Comparison of ENCODE assay signal across 40 cellular contexts in genomic region chr1:10589074-10589473, GRCh38.
"Had no signal": no experiment of that assay in that cellular context is flagged by ENCODE, and none has a peak within 500 bp of the region (broad histone marks: within the 10 kb centered on the region; RNA-seq: fewer than 3 reads in every experiment).

No MANE protein-coding gene starts in this region.

- H3K4me3 ChIP-seq: adrenal gland, ascending aorta, body of pancreas, breast epithelium, cardiac muscle cell had no signal

- H3K9me3 Mint-ChIP-seq: activated naive CD4-positive, alpha-beta T cell treated with anti-CD3 and anti-CD28 coated beads for 36 hours; activated naive CD4-positive, alpha-beta T cell treated with anti-CD3 and anti-CD28 coated beads, Interleukin-2, amount 10 ng/mL, durations not matched to agents 7 days and 5 days; activated naive CD4-positive, alpha-beta T cell treated with anti-CD3 and anti-CD28 coated beads, Interleukin-2, amount 50 U/mL, for 24 hours; activated naive CD4-positive, alpha-beta T cell treated with anti-CD3 and anti-CD28 coated beads, Interleukin-2, amount 50 U/mL, for 72 hours; activated naive CD8-positive, alpha-beta T cell treated with anti-CD3 and anti-CD28 coated beads for 36 hours; activated naive CD8-positive, alpha-beta T cell treated with anti-CD3 and anti-CD28 coated beads, Interleukin-2, amount 10 ng/mL, durations not matched to agents 7 days and 5 days; activated naive CD8-positive, alpha-beta T cell treated with anti-CD3 and anti-CD28 coated beads, Interleukin-2, amount 50 U/mL, for 24 hours; activated T-cell treated with anti-CD3 and anti-CD28 coated beads, Interleukin-2, amount 50 U/mL, for 24 hours; activated T-cell treated with anti-CD3 and anti-CD28 coated beads, Interleukin-2, amount 50 U/mL, for 4 hours; activated T-cell treated with anti-CD3 and anti-CD28 coated beads, Interleukin-2, amount 50 U/mL, for 72 hours; activated T-helper 1 cell treated with anti-CD3 and anti-CD28 coated beads, Interleukin-12 subunit alpha, Interleukin-12 subunit beta, Interleukin-2, Interleukin-4 antibody, amounts not matched to agents 30 ng/mL and 10 ng/mL and 1 ng/mL, durations not matched to agents 14 hours and 24 hours and 36 hours; activated T-helper 17 cell treated with anti-CD3 and anti-CD28 coated beads, Interleukin-2, amount 50 U/mL, for 72 hours; activated T-helper 2 cell treated with anti-CD3 and anti-CD28 coated beads, Interferon-gamma antibody, Interleukin-2, Interleukin-4, amounts not matched to agents 10 μg/mL and 5 μg/mL and 100 μg/mL, durations not matched to agents 14 hours and 24 hours and 36 hours; central memory CD8-positive, alpha-beta T cell had no signal

- H3K9me3 ChIP-seq: adrenal gland, ascending aorta, body of pancreas, breast epithelium had no signal

- H3K36me3 ChIP-seq: adrenal gland, ascending aorta, brain microvascular endothelial cell, breast epithelium, cardiac muscle cell had no signal

- H3K4me1 Mint-ChIP-seq: activated naive CD4-positive, alpha-beta T cell treated with anti-CD3 and anti-CD28 coated beads, Interleukin-2, amount 50 U/mL, for 24 hours; activated naive CD8-positive, alpha-beta T cell treated with anti-CD3 and anti-CD28 coated beads, Interleukin-2, amount 50 U/mL, for 24 hours had no signal

- DNase-seq: activated effector memory CD4-positive, alpha-beta T cell treated with anti-CD3 and anti-CD28 coated beads, Interleukin-2, amount 50 U/mL, for 16 hours; activated effector memory CD4-positive, alpha-beta T cell treated with Interleukin-2 at 50 U/mL for 16 hours; activated gamma-delta T cell; activated gamma-delta T cell treated with Interleukin-2 at 50 U/mL for 16 hours; activated naive CD4-positive, alpha-beta T cell; activated naive CD4-positive, alpha-beta T cell treated with anti-CD3 and anti-CD28 coated beads for 36 hours; activated naive CD4-positive, alpha-beta T cell treated with anti-CD3 and anti-CD28 coated beads, Interleukin-2, amount 10 ng/mL, durations not matched to agents 7 days and 5 days; activated naive CD4-positive, alpha-beta T cell treated with anti-CD3 and anti-CD28 coated beads, Interleukin-2, amount 50 U/mL, for 16 hours; activated naive CD4-positive, alpha-beta T cell treated with Interleukin-2 at 50 U/mL for 16 hours; activated naive CD8-positive, alpha-beta T cell treated with anti-CD3 and anti-CD28 coated beads for 36 hours; activated naive CD8-positive, alpha-beta T cell treated with anti-CD3 and anti-CD28 coated beads, Interleukin-2, amount 10 ng/mL, durations not matched to agents 7 days and 5 days; activated naive CD8-positive, alpha-beta T cell treated with anti-CD3 and anti-CD28 coated beads, Interleukin-2, amount 50 U/mL, for 24 hours; activated T-cell treated with anti-CD3 and anti-CD28 coated beads, Interleukin-2, amount 50 U/mL, for 1 hour; activated T-cell treated with anti-CD3 and anti-CD28 coated beads, Interleukin-2, amount 50 U/mL, for 24 hours; activated T-cell treated with anti-CD3 and anti-CD28 coated beads, Interleukin-2, amount 50 U/mL, for 4 hours; activated T-cell treated with anti-CD3 and anti-CD28 coated beads, Interleukin-2, amount 50 U/mL, for 48 hours; activated T-cell treated with anti-CD3 and anti-CD28 coated beads, Interleukin-2, amount 50 U/mL, for 72 hours; adrenal gland; amniotic stem cell; amygdala; anterior cingulate cortex; aorta; body of pancreas; brain microvascular endothelial cell; caudate nucleus; central memory CD4-positive, alpha-beta T cell; cerebellar nuclear complex had no signal

- H3K4me1 ChIP-seq: ascending aorta, breast epithelium had no signal

- H3K27me3 ChIP-seq: adrenal gland, ascending aorta, body of pancreas, brain microvascular endothelial cell, breast epithelium, cardiac muscle cell had no signal

- FAIRE-seq: astrocyte, bronchial epithelial cell had no signal

- H3K36me3 Mint-ChIP-seq: activated naive CD4-positive, alpha-beta T cell treated with anti-CD3 and anti-CD28 coated beads, Interleukin-2, amount 10 ng/mL, durations not matched to agents 7 days and 5 days; activated naive CD4-positive, alpha-beta T cell treated with anti-CD3 and anti-CD28 coated beads, Interleukin-2, amount 50 U/mL, for 72 hours had no signal

- H3K27ac ChIP-seq: adrenal gland, ascending aorta, body of pancreas, brain microvascular endothelial cell, breast epithelium, cardiac muscle cell had no signal

- H3K27me3 Mint-ChIP-seq: activated naive CD4-positive, alpha-beta T cell treated with anti-CD3 and anti-CD28 coated beads, Interleukin-2, amount 10 ng/mL, durations not matched to agents 7 days and 5 days; activated naive CD4-positive, alpha-beta T cell treated with anti-CD3 and anti-CD28 coated beads, Interleukin-2, amount 50 U/mL, for 24 hours; activated naive CD8-positive, alpha-beta T cell; activated naive CD8-positive, alpha-beta T cell treated with anti-CD3 and anti-CD28 coated beads for 36 hours; activated naive CD8-positive, alpha-beta T cell treated with anti-CD3 and anti-CD28 coated beads, Interleukin-2, amount 10 ng/mL, durations not matched to agents 7 days and 5 days; activated naive CD8-positive, alpha-beta T cell treated with anti-CD3 and anti-CD28 coated beads, Interleukin-2, amount 50 U/mL, for 24 hours; activated T-cell treated with anti-CD3 and anti-CD28 coated beads, Interleukin-2, amount 50 U/mL, for 24 hours; activated T-helper 17 cell treated with anti-CD3 and anti-CD28 coated beads, Interleukin-2, amount 50 U/mL, for 72 hours; central memory CD8-positive, alpha-beta T cell had no signal

- H3K27ac Mint-ChIP-seq: activated naive CD4-positive, alpha-beta T cell treated with anti-CD3 and anti-CD28 coated beads for 36 hours; activated naive CD4-positive, alpha-beta T cell treated with anti-CD3 and anti-CD28 coated beads, Interleukin-2, amount 10 ng/mL, durations not matched to agents 7 days and 5 days; activated naive CD4-positive, alpha-beta T cell treated with anti-CD3 and anti-CD28 coated beads, Interleukin-2, amount 50 U/mL, for 24 hours; activated naive CD4-positive, alpha-beta T cell treated with anti-CD3 and anti-CD28 coated beads, Interleukin-2, amount 50 U/mL, for 72 hours; activated naive CD8-positive, alpha-beta T cell; activated naive CD8-positive, alpha-beta T cell treated with anti-CD3 and anti-CD28 coated beads for 36 hours; activated naive CD8-positive, alpha-beta T cell treated with anti-CD3 and anti-CD28 coated beads, Interleukin-2, amount 10 ng/mL, durations not matched to agents 7 days and 5 days; activated naive CD8-positive, alpha-beta T cell treated with anti-CD3 and anti-CD28 coated beads, Interleukin-2, amount 50 U/mL, for 24 hours; activated T-cell treated with anti-CD3 and anti-CD28 coated beads, Interleukin-2, amount 50 U/mL, for 24 hours; activated T-cell treated with anti-CD3 and anti-CD28 coated beads, Interleukin-2, amount 50 U/mL, for 72 hours; activated T-helper 1 cell treated with anti-CD3 and anti-CD28 coated beads, Interleukin-12 subunit alpha, Interleukin-12 subunit beta, Interleukin-2, Interleukin-4 antibody, amounts not matched to agents 30 ng/mL and 10 ng/mL and 1 ng/mL, durations not matched to agents 14 hours and 24 hours and 36 hours; activated T-helper 17 cell treated with anti-CD3 and anti-CD28 coated beads, Interleukin-2, amount 50 U/mL, for 72 hours; activated T-helper 2 cell treated with anti-CD3 and anti-CD28 coated beads, Interferon-gamma antibody, Interleukin-2, Interleukin-4, amounts not matched to agents 10 μg/mL and 5 μg/mL and 100 μg/mL, durations not matched to agents 14 hours and 24 hours and 36 hours; brain had no signal

- ATAC-seq: activated naive CD4-positive, alpha-beta T cell treated with anti-CD3 and anti-CD28 coated beads, Interleukin-2, amount 50 U/mL, for 72 hours; activated naive CD8-positive, alpha-beta T cell treated with anti-CD3 and anti-CD28 coated beads, Interleukin-2, amount 50 U/mL, for 24 hours; activated T-cell treated with anti-CD3 and anti-CD28 coated beads, Interleukin-2, amount 50 U/mL, for 4 hours; activated T-cell treated with anti-CD3 and anti-CD28 coated beads, Interleukin-2, amount 50 U/mL, for 72 hours; activated T-helper 17 cell treated with anti-CD3 and anti-CD28 coated beads, Interleukin-2, amount 50 U/mL, for 72 hours; body of pancreas had no signal

- H3K4me3 Mint-ChIP-seq: activated naive CD4-positive, alpha-beta T cell treated with anti-CD3 and anti-CD28 coated beads for 36 hours; activated naive CD4-positive, alpha-beta T cell treated with anti-CD3 and anti-CD28 coated beads, Interleukin-2, amount 10 ng/mL, durations not matched to agents 7 days and 5 days; activated naive CD4-positive, alpha-beta T cell treated with anti-CD3 and anti-CD28 coated beads, Interleukin-2, amount 50 U/mL, for 24 hours; activated naive CD8-positive, alpha-beta T cell; activated naive CD8-positive, alpha-beta T cell treated with anti-CD3 and anti-CD28 coated beads for 36 hours; activated naive CD8-positive, alpha-beta T cell treated with anti-CD3 and anti-CD28 coated beads, Interleukin-2, amount 10 ng/mL, durations not matched to agents 7 days and 5 days; activated naive CD8-positive, alpha-beta T cell treated with anti-CD3 and anti-CD28 coated beads, Interleukin-2, amount 50 U/mL, for 24 hours; activated T-cell treated with anti-CD3 and anti-CD28 coated beads, Interleukin-2, amount 50 U/mL, for 24 hours; activated T-cell treated with anti-CD3 and anti-CD28 coated beads, Interleukin-2, amount 50 U/mL, for 4 hours; activated T-cell treated with anti-CD3 and anti-CD28 coated beads, Interleukin-2, amount 50 U/mL, for 72 hours; activated T-helper 1 cell treated with anti-CD3 and anti-CD28 coated beads, Interleukin-12 subunit alpha, Interleukin-12 subunit beta, Interleukin-2, Interleukin-4 antibody, amounts not matched to agents 30 ng/mL and 10 ng/mL and 1 ng/mL, durations not matched to agents 14 hours and 24 hours and 36 hours; activated T-helper 17 cell treated with anti-CD3 and anti-CD28 coated beads, Interleukin-2, amount 50 U/mL, for 72 hours; brain; central memory CD8-positive, alpha-beta T cell had no signal
